In the genomic region with DNA sequence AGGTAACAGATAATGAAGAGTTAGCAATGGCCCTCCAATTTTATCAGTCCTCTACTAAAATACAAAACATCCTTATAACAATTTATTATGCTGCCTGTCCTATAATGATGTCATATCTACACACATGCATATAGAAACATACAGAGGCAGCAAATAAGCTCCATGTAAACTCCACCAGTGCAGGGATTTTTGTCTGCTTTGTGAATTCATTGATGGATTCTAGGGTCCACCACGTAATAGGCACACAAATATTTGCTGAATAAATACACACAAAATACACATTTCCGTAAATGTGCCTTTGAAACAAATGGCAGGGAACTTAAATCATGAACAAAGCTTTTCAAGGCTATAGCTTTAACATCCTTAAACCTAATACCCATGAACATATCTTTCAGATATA, we compare ENCODE assay signal across 20 cellular contexts. TPM values are rescaled to one million over a fixed set of nuclear protein-coding genes. Genes with fewer than 3 reads are reported as not detected.
DNase-seq lines count a peak whose midpoint lies in the region; ATAC-seq and TF ChIP-seq lines count a peak whose summit lies in the region.
"Had no signal": no experiment of that assay in that cellular context is flagged by ENCODE, and none has a peak within 500 bp of the region (broad histone marks: within the 10 kb centered on the region; RNA-seq: fewer than 3 reads in every experiment).

No MANE protein-coding gene starts in this region.

- H3K4me3 Mint-ChIP-seq in natural killer cell, result no peak overlapping the region
- no peak overlapping the region for H3K4me3 Mint-ChIP-seq in natural killer cell treated with Interleukin-12 subunit alpha and Interleukin-12 subunit beta and Interleukin-15 and Interleukin-18, amount 100 ng/mL, for 72 hours
- H3K4me3 Mint-ChIP-seq: B cell; CD8-positive, alpha-beta T cell had no signal

- peak; percentile 33 for DNase-seq in DMS53 (lab: John Stamatoyannopoulos, UW)
- DNase-seq in DMS53 treated with DMSO at 0.1 percent for 48 hours (lab: John Stamatoyannopoulos, UW; ENCODE audit: unreplicated experiment), result no peak
- DNase-seq in natural killer cell, result no peak
- DNase-seq in natural killer cell treated with Interleukin-12 subunit alpha and Interleukin-12 subunit beta and Interleukin-15 and Interleukin-18, amount 100 ng/mL, for 72 hours (ENCODE audit: low spot score), result no peak
- no peak for DNase-seq in activated CD4-positive, alpha-beta T cell treated with anti-CD3 and anti-CD28 coated beads for 48 hours
- no peak for DNase-seq in MG63
- DNase-seq: Caco-2; CD4-positive, CD25-positive, alpha-beta regulatory T cell; CD8-positive, alpha-beta T cell; DMS153; DMS79 treated with DMSO at 0.1 percent for 48 hours; GF-D8; GOT3 had no signal

- intact Hi-C loops in natural killer cell (cut with micrococcal nuclease), result no loop called here

- no peaks in the 10 kb centered on the region for H3K9me3 Mint-ChIP-seq in natural killer cell
- H3K9me3 Mint-ChIP-seq in natural killer cell treated with Interleukin-12 subunit alpha and Interleukin-12 subunit beta and Interleukin-15 and Interleukin-18, amount 100 ng/mL, for 72 hours, result no peaks in the 10 kb centered on the region
- H3K9me3 Mint-ChIP-seq: CD4-positive, CD25-positive, alpha-beta regulatory T cell; CD8-positive, alpha-beta T cell had no signal

- H3K27ac Mint-ChIP-seq in natural killer cell, result peak overlapping the region; percentile 42 to 46
- no peak overlapping the region for H3K27ac Mint-ChIP-seq in natural killer cell treated with Interleukin-12 subunit alpha and Interleukin-12 subunit beta and Interleukin-15 and Interleukin-18, amount 100 ng/mL, for 72 hours
- H3K27ac Mint-ChIP-seq: B cell; CD8-positive, alpha-beta T cell had no signal

- H3K27me3 Mint-ChIP-seq in natural killer cell (ENCODE audit: low read depth in 2 of 2), result no peaks in the 10 kb centered on the region
- no peaks in the 10 kb centered on the region for H3K27me3 Mint-ChIP-seq in natural killer cell treated with Interleukin-12 subunit alpha and Interleukin-12 subunit beta and Interleukin-15 and Interleukin-18, amount 100 ng/mL, for 72 hours
- H3K27me3 Mint-ChIP-seq: B cell; CD4-positive, CD25-positive, alpha-beta regulatory T cell had no signal

- H3K27ac ChIP-seq in neutrophil, result peak overlapping the region; percentile 7
- H3K27ac ChIP-seq: 22Rv1, BLaER1, C4-2B had no signal

- TF ChIP-seq CTCF in natural killer cell (IDR thresholded peaks at IDR 0.05) (no peak), neutrophil (IDR thresholded peaks at IDR 0.05) (no peak)

- peaks cover 79 to 83% of the 10 kb centered on the region in 2 donors for H3K4me1 Mint-ChIP-seq in natural killer cell
- peaks cover 52 to 68% of the 10 kb centered on the region in 2 donors for H3K4me1 Mint-ChIP-seq in natural killer cell treated with Interleukin-12 subunit alpha and Interleukin-12 subunit beta and Interleukin-15 and Interleukin-18, amount 100 ng/mL, for 72 hours (ENCODE audit: low read depth in 2 of 2)

- H3K4me1 ChIP-seq in neutrophil (ENCODE audit: control insufficient read depth in 1 of 2, insufficient read depth in 1 of 2, low read depth in 1 of 2, low read length in 1 of 2), result peaks cover 34 to 66% of the 10 kb centered on the region in 2 experiments
- H3K4me1 ChIP-seq: BLaER1, Caco-2 had no signal

- no peaks in the 10 kb centered on the region for H3K36me3 Mint-ChIP-seq in natural killer cell
- no peaks in the 10 kb centered on the region for H3K36me3 Mint-ChIP-seq in natural killer cell treated with Interleukin-12 subunit alpha and Interleukin-12 subunit beta and Interleukin-15 and Interleukin-18, amount 100 ng/mL, for 72 hours

- H3K9me3 ChIP-seq in neutrophil (no peaks in the 10 kb centered on the region), MG63 (no peaks in the 10 kb centered on the region)
- H3K9me3 ChIP-seq: BLaER1, Caco-2, HAP-1 had no signal

- no peak for ATAC-seq in natural killer cell
- ATAC-seq in natural killer cell treated with Interleukin-12 subunit alpha and Interleukin-12 subunit beta and Interleukin-15 and Interleukin-18, amount 100 ng/mL, for 72 hours, result no peak
- no peak for ATAC-seq in GM18861 (IDR thresholded peaks at IDR 0.05; ENCODE audit: unreplicated experiment)
- ATAC-seq: CD8-positive, alpha-beta T cell had no signal

- no peaks in the 10 kb centered on the region for H3K27me3 ChIP-seq in neutrophil
- H3K27me3 ChIP-seq in MG63, result no peaks in the 10 kb centered on the region
- H3K27me3 ChIP-seq: BLaER1 had no signal

- H3K36me3 ChIP-seq in neutrophil, result no peaks in the 10 kb centered on the region
- H3K36me3 ChIP-seq in MG63, result peaks cover 6% of the 10 kb centered on the region
- H3K36me3 ChIP-seq: HAP-1 had no signal

- no peak overlapping the region for H3K4me3 ChIP-seq in neutrophil (ENCODE audit: low read depth in 1 of 2, low read length in 1 of 2)
- H3K4me3 ChIP-seq in MG63, result no peak overlapping the region
- H3K4me3 ChIP-seq: BLaER1, HAP-1 had no signal

RNA-seq across cellular contexts. Expression of gene PPP1R12A, which starts 34.7 kb away (rescaled TPM):
- 100 to 1,000 TPM; 145 to 192 (median 185) TPM for total RNA-seq in natural killer cell
- 100 to 1,000 TPM; 112 to 131 TPM for total RNA-seq in natural killer cell treated with Interleukin-12 subunit alpha and Interleukin-12 subunit beta and Interleukin-15 and Interleukin-18, amount 100 ng/mL, for 72 hours
- total RNA-seq in MG63 (2014; rRNA removed; shearing (Covaris generic); ENCODE audit: low replicate concordance), result 47.4 and 82.1 TPM in 2 replicates

Comparison
In these comparisons a context has a peak if more than half of its experiments do, and no peak if none do; other contexts are left out.
1. H3K27ac Mint-ChIP-seq: peak in natural killer cell (2 of 2); none in natural killer cell treated with Interleukin-12 subunit alpha and Interleukin-12 subunit beta and Interleukin-15 and Interleukin-18, amount 100 ng/mL, for 72 hours (0 of 2).